17 cellular contexts compared by ENCODE assay signal in the genomic region with DNA sequence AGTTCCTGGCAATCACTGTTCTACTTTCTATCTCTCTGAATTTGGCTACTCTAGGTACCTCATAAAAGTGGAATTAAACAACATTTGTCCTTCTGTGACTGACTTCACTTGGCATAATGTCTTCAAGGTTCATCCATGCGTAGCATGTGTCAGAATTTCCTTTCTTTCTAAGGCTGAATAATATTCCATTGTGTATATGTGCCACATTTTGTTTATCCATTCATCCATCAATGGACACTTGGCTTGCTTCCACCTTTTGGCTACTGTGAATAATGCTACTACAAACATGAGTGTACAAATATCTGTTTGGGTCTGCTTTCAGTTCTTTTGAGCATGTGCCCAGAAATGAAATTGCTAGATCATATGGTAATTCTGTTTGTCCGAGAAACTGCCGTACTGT. TPM values are rescaled to one million over a fixed set of nuclear protein-coding genes. Genes with fewer than 3 reads are reported as not detected.
DNase-seq lines count a peak whose midpoint lies in the region; ATAC-seq, FAIRE-seq and TF ChIP-seq lines count a peak whose summit lies in the region.
"Had no signal": no experiment of that assay in that cellular context is flagged by ENCODE, and none has a peak within 500 bp of the region (broad histone marks: within the 10 kb centered on the region; RNA-seq: fewer than 3 reads in every experiment).

No MANE protein-coding gene starts in this region.

- peaks cover 14% of the 10 kb centered on the region for H3K79me2 ChIP-seq in astrocyte (ENCODE audit: insufficient read depth, low read length)

- H3K4me1 Mint-ChIP-seq in astrocyte (ENCODE audit: low read depth, unreplicated experiment), result peaks cover 42% of the 10 kb centered on the region
- H3K4me1 Mint-ChIP-seq in activated CD4-positive, alpha-beta T cell treated with anti-CD3 and anti-CD28 coated beads for 36 hours, result peaks cover 6% of the 10 kb centered on the region
- H3K4me1 Mint-ChIP-seq in WTC11, result peaks cover 75% of the 10 kb centered on the region

- peaks cover 23% of the 10 kb centered on the region for H3K4me1 ChIP-seq in astrocyte (ENCODE audit: insufficient read depth, low read length)

- no peak for ATAC-seq in activated CD4-positive, alpha-beta T cell treated with anti-CD3 and anti-CD28 coated beads for 36 hours
- no peak for ATAC-seq in WTC11
- ATAC-seq in HG02870 (IDR thresholded peaks at IDR 0.05; ENCODE audit: unreplicated experiment), result no peak
- ATAC-seq: lower lobe of right lung had no signal

- H2AFZ ChIP-seq in astrocyte (ENCODE audit: low read depth, low read length), result no peak overlapping the region

- no peaks in the 10 kb centered on the region for H3K27me3 Mint-ChIP-seq in astrocyte (ENCODE audit: low read depth, unreplicated experiment)
- peaks cover 4% of the 10 kb centered on the region for H3K27me3 Mint-ChIP-seq in activated CD4-positive, alpha-beta T cell treated with anti-CD3 and anti-CD28 coated beads for 36 hours
- no peaks in the 10 kb centered on the region for H3K27me3 Mint-ChIP-seq in WTC11 (ENCODE audit: low read depth)

- H3K9me3 Mint-ChIP-seq in astrocyte (ENCODE audit: unreplicated experiment) (no peaks in the 10 kb centered on the region), WTC11 (no peaks in the 10 kb centered on the region)
- H3K9me3 Mint-ChIP-seq in activated CD4-positive, alpha-beta T cell treated with anti-CD3 and anti-CD28 coated beads for 36 hours (ENCODE audit: low read depth), result no peaks in the 10 kb centered on the region
- H3K9me3 Mint-ChIP-seq: endodermal cell had no signal

- DNase-seq in Daoy (ENCODE audit: low read depth) (peak; percentile 23), NCI-H2029 treated with DMSO at 0.1 percent for 48 hours (lab: John Stamatoyannopoulos, UW) (peak; percentile 95), astrocyte (ENCODE audit: low read depth) (peak; percentile 67), glomerular endothelial cell (ENCODE audit: extremely low read depth, low read depth, low spot score) (peak; percentile 52), WTC11 (ENCODE audit: low spot score) (no peak), HK-2 (ENCODE audit: unreplicated experiment) (no peak)
- no peak for DNase-seq in activated CD4-positive, alpha-beta T cell treated with anti-CD3 and anti-CD28 coated beads for 36 hours
- DNase-seq: activated effector memory CD4-positive, alpha-beta T cell treated with Interleukin-2 at 50 U/mL for 16 hours; amniotic stem cell; lower lobe of right lung; NCI-H226; small intestine; T1000 had no signal

- POLR2A ChIA-PET in activated CD4-positive, alpha-beta T cell treated with anti-CD3 and anti-CD28 coated beads for 36 hours (lab: Charles Lee), result no interaction called here
- POLR2A ChIA-PET in WTC11 (lab: Charles Lee), result no interaction called here

- no peak overlapping the region for H3K9ac ChIP-seq in astrocyte (ENCODE audit: low read length)

- H3K4me3 Mint-ChIP-seq in astrocyte (ENCODE audit: unreplicated experiment), result no peak overlapping the region
- no peak overlapping the region for H3K4me3 Mint-ChIP-seq in activated CD4-positive, alpha-beta T cell treated with anti-CD3 and anti-CD28 coated beads for 36 hours
- no peak overlapping the region for H3K4me3 Mint-ChIP-seq in WTC11
- H3K4me3 Mint-ChIP-seq: endodermal cell had no signal

- H3K36me3 Mint-ChIP-seq in astrocyte (ENCODE audit: low read depth, unreplicated experiment) (peaks cover 5% of the 10 kb centered on the region), WTC11 (no peaks in the 10 kb centered on the region)
- H3K36me3 Mint-ChIP-seq in activated CD4-positive, alpha-beta T cell treated with anti-CD3 and anti-CD28 coated beads for 36 hours (ENCODE audit: low read depth), result no peaks in the 10 kb centered on the region

- H3K27ac Mint-ChIP-seq in astrocyte (ENCODE audit: unreplicated experiment), result no peak overlapping the region
- H3K27ac Mint-ChIP-seq in activated CD4-positive, alpha-beta T cell treated with anti-CD3 and anti-CD28 coated beads for 36 hours, result no peak overlapping the region
- H3K27ac Mint-ChIP-seq in WTC11, result no peak overlapping the region; the same call in 1 of the 2 replicates
- H3K27ac Mint-ChIP-seq: endodermal cell had no signal

- no peak for TF ChIP-seq CTCF in astrocyte (IDR thresholded peaks at IDR 0.05; ENCODE audit: insufficient read depth, low read depth, low read length)
- no peak for TF ChIP-seq CTCF in WTC11 (IDR thresholded peaks at IDR 0.05)

- no peak overlapping the region for H3K27ac ChIP-seq in astrocyte (ENCODE audit: low read depth, low read length)
- H3K27ac ChIP-seq: lower lobe of right lung had no signal

- H3K27me3 ChIP-seq in astrocyte (ENCODE audit: insufficient read depth, low read length), result no peaks in the 10 kb centered on the region

- H3K36me3 ChIP-seq in astrocyte (ENCODE audit: insufficient read depth, low read length), result no peaks in the 10 kb centered on the region
- H3K36me3 ChIP-seq: lower lobe of right lung had no signal

- H3K9me3 ChIP-seq in astrocyte (ENCODE audit: insufficient read depth, low read depth, low read length), result no peaks in the 10 kb centered on the region
- H3K9me3 ChIP-seq: lower lobe of right lung had no signal

- no peak for FAIRE-seq in astrocyte (lab: Jason Lieb, UNC)
- FAIRE-seq: G401.6, GM12891, small intestine had no signal

- H3K4me3 ChIP-seq in astrocyte (ENCODE audit: insufficient read depth, low read depth, low read length), result no peak overlapping the region
- H3K4me3 ChIP-seq: lower lobe of right lung had no signal

- intact Hi-C loops in activated CD4-positive, alpha-beta T cell treated with anti-CD3 and anti-CD28 coated beads for 36 hours (cut with DNase I, micrococcal nuclease), result loop anchor here in 1 of 2 experiments (5.0 kb wide), 1 partner anchor 278 kb away; no protein-coding TSS in a partner anchor

- CTCF ChIA-PET in activated CD4-positive, alpha-beta T cell treated with anti-CD3 and anti-CD28 coated beads for 36 hours (lab: Charles Lee), result no interaction called here
- CTCF ChIA-PET in WTC11 (lab: Charles Lee), result no interaction called here

- H3K4me2 ChIP-seq in astrocyte (ENCODE audit: low read length), result no peak overlapping the region

- H4K20me1 ChIP-seq in astrocyte (ENCODE audit: insufficient read depth, low read length), result peaks cover 25% of the 10 kb centered on the region

TF ChIP-seq in WTC11, 78 proteins besides CTCF, POLR2A, EP300 and RAD21:
- TF ChIP-seq NR2C2 (CRISPR knock-in tag; IDR thresholded peaks at IDR 0.05) (no peak), SMAD4 (CRISPR knock-in tag; IDR thresholded peaks at IDR 0.05) (no peak), ZNF138 (CRISPR knock-in tag; conservative IDR thresholded peaks at IDR 0.05) (no peak), EMX1 (CRISPR knock-in tag; IDR thresholded peaks at IDR 0.05) (no peak), IRF2 (CRISPR knock-in tag; IDR thresholded peaks at IDR 0.05; ENCODE audit: borderline replicate concordance, low read depth) (no peak), OVOL2 (CRISPR knock-in tag; IDR thresholded peaks at IDR 0.05; ENCODE audit: borderline replicate concordance) (no peak), FOXP1 (CRISPR knock-in tag; IDR thresholded peaks at IDR 0.05; ENCODE audit: borderline replicate concordance) (no peak), CREM (CRISPR knock-in tag; IDR thresholded peaks at IDR 0.05) (no peak)
- TF ChIP-seq, protein P1, sequence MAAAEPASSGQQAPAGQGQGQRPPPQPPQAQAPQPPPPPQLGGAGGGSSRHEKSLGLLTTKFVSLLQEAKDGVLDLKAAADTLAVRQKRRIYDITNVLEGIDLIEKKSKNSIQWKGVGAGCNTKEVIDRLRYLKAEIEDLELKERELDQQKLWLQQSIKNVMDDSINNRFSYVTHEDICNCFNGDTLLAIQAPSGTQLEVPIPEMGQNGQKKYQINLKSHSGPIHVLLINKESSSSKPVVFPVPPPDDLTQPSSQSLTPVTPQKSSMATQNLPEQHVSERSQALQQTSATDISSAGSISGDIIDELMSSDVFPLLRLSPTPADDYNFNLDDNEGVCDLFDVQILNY (CRISPR knock-in tag; IDR thresholded peaks at IDR 0.05), result no peak
- TF ChIP-seq, protein P2, sequence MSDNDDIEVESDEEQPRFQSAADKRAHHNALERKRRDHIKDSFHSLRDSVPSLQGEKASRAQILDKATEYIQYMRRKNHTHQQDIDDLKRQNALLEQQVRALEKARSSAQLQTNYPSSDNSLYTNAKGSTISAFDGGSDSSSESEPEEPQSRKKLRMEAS (CRISPR knock-in tag; IDR thresholded peaks at IDR 0.05), result no peak

RNA-seq across cellular contexts. Expression of gene CACHD1, which starts 14.7 kb away (rescaled TPM):
- total RNA-seq in Daoy (2014; rRNA removed; shearing (Covaris generic)), result 5.3 and 7.1 TPM in 2 replicates
- 21.2 and 28.3 TPM in 2 replicates for total RNA-seq in astrocyte
- 8.2 and 9.4 TPM in 2 replicates for total RNA-seq in glomerular endothelial cell
- 1 to 10 TPM; 1.9 to 2.3 TPM for total RNA-seq in activated CD4-positive, alpha-beta T cell treated with anti-CD3 and anti-CD28 coated beads for 36 hours
- total RNA-seq in WTC11 (2021), result 26.3 to 34.4 TPM (median 34.4 TPM) in 3 replicates

Comparison
In these comparisons a context has a peak if more than half of its experiments do, and no peak if none do; other contexts are left out.
1. DNase-seq: peak in Daoy (single experiment), NCI-H2029 treated with DMSO at 0.1 percent for 48 hours (single experiment), astrocyte (single experiment) and glomerular endothelial cell (single experiment); none in activated CD4-positive, alpha-beta T cell treated with anti-CD3 and anti-CD28 coated beads for 36 hours (single experiment), WTC11 (single experiment) and HK-2 (single experiment).